In the genomic region with DNA sequence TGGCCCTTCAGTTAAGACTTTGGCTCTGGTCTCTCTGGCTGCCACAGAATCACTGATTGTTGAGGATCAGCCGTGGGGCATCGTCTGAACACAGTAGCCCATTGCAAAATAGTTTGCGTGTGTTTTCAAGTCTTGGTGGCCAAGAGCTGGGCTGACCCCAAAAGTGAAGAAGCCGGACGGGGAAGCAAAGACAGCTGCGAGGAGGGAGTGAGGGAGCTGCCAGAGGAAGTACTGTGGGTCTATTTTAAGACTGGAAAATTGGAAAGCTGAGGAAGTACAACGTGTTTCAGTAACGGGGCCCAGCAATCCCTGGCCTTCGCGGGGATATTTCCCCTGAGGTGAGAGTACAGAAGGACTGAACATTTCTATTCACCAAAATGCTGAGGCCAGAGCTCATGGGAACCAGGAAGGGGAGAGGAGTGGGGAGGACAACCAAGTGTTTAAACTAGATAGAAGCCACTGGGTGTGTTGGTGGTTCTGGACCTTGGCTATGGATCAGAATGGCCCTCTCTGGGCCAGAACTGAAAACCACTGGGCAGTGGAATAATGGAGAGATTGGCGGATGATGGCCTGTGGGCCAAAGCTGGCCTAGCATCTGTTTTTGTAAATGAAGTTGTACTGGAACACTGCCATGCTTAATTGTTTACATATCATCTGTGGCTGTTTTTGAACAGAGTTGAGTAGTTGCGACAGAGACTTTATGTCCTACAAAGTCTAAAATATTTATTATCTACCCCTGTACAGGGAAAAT, we compare ENCODE assay signal across 9 cellular contexts. TPM values are rescaled to one million over a fixed set of nuclear protein-coding genes. Genes with fewer than 3 reads are reported as not detected.
DNase-seq lines count a peak whose midpoint lies in the region; ATAC-seq lines count a peak whose summit lies in the region.
"Had no signal": no experiment of that assay in that cellular context is flagged by ENCODE, and none has a peak within 500 bp of the region (broad histone marks: within the 10 kb centered on the region; RNA-seq: fewer than 3 reads in every experiment).

No MANE protein-coding gene starts in this region.

- no peak overlapping the region for H3K4me3 ChIP-seq in urinary bladder (ENCODE audit: low read depth, low read length)

- H3K27ac ChIP-seq in urinary bladder (ENCODE audit: low read depth): peak overlapping the region; percentile 67
- H3K27ac ChIP-seq: HL-60 had no signal

- intact Hi-C loops in Right ventricle myocardium inferior (cut with DNase I): loop anchor here (1.0 to 2.0 kb wide), 2 partner anchors 23 to 24 kb away; no protein-coding TSS in a partner anchor

- H3K36me3 ChIP-seq in urinary bladder (ENCODE audit: insufficient read depth): no peaks in the 10 kb centered on the region

- no peaks in the 10 kb centered on the region for H3K4me1 ChIP-seq in urinary bladder (ENCODE audit: insufficient read depth)

- ATAC-seq in Right ventricle myocardium inferior (peak; percentile 95), GM18519 (IDR thresholded peaks at IDR 0.05; ENCODE audit: low FRiP score, unreplicated experiment) (no peak)
- ATAC-seq: T-helper 17 cell had no signal

- 32% methylated on average over 12 of the region's 12 CpGs for whole genome bisulfite sequencing in urinary bladder

- peak in 43 of 58 donors; percentile 16 to 82 (median 54) for DNase-seq in anterior cingulate cortex (lab: John Stamatoyannopoulos, UW)
- DNase-seq in Right ventricle myocardium inferior (ENCODE audit: missing footprints): peak; percentile 88
- peak in 42 of 56 donors; percentile 19 to 80 (median 52) for DNase-seq in nucleus accumbens (lab: John Stamatoyannopoulos, UW)
- no peak for DNase-seq in amniotic stem cell (lab: John Stamatoyannopoulos, UW)
- DNase-seq in EL: no peak
- DNase-seq: T-helper 17 cell had no signal

RNA-seq across cellular contexts. Expression of a gene that starts 34.1 kb away (rescaled TPM):
- total RNA-seq in Right ventricle myocardium inferior (34.1 TPM), urinary bladder (20.6 TPM)
- polyA plus RNA-seq in urinary bladder: 6.4 TPM

Comparison
In these comparisons a context has a peak if more than half of its experiments do, and no peak if none do; other contexts are left out.
1. DNase-seq: peak in anterior cingulate cortex (43 of 58), Right ventricle myocardium inferior (single experiment) and nucleus accumbens (42 of 56); none in amniotic stem cell (single experiment) and EL (single experiment).